ENCODE assay signal across 8 cellular contexts in genomic region chr1:238549135-238549534, GRCh38.
"Had no signal": no experiment of that assay in that cellular context is flagged by ENCODE, and none has a peak within 500 bp of the region (broad histone marks: within the 10 kb centered on the region; RNA-seq: fewer than 3 reads in every experiment).

No MANE protein-coding gene starts in this region.

- H3K4me1 Mint-ChIP-seq: GM23338, IgD-negative memory B cell had no signal

- H3K36me3 ChIP-seq: HAP-1 had no signal

- H3K4me3 Mint-ChIP-seq: GM23338, HFFc6, IgD-negative memory B cell had no signal

- H3K27ac Mint-ChIP-seq: GM23338, HFFc6, IgD-negative memory B cell had no signal

- H3K4me1 ChIP-seq: HAP-1 had no signal

- H3K27ac ChIP-seq: HL-60 had no signal

- ATAC-seq: GM23338, HCT116 had no signal

- DNase-seq: H7, HFFc6, KG1 had no signal

- H3K36me3 Mint-ChIP-seq: IgD-negative memory B cell had no signal

- H3K4me3 ChIP-seq: GM23338, HAP-1 had no signal

- H2AFZ ChIP-seq: GM23338 had no signal

- H3K27me3 Mint-ChIP-seq: IgD-negative memory B cell had no signal

- H3K4me2 ChIP-seq: GM23338 had no signal

- H3K9me3 ChIP-seq: HAP-1 had no signal
